In the genomic region with DNA sequence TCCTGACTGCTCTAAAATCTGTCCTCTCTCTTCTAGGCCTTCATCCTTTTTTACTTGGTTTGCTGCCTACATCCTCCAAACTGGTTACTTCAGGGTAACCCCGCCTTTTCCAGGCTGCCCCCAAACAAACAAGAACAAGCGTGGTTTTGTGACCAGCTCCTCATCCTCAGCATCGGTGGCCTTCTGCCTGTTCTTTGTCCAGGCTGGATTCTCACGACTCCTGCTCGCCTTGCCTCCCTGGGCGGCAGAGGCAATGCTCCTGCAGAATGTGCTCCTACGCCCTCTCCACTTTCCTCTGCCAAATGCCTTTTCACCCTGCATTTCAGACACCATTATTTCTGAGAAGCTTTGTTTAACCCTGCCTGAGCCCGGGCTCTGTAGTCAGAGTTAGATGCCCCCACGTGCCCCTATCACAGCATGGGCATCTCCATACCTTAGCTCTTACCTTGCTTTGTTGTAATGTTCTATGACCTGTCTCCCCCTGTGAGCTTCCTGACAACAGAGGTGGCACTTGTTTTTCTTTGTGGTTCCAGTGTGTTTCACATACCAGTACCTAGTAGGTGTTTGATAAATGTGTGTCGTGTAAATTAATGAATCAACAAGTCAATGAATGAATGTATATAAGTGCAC, we compare ENCODE assay signal across 11 cellular contexts.
DNase-seq lines count a peak whose midpoint lies in the region; ATAC-seq, FAIRE-seq and TF ChIP-seq lines count a peak whose summit lies in the region.
"Had no signal": no experiment of that assay in that cellular context is flagged by ENCODE, and none has a peak within 500 bp of the region (broad histone marks: within the 10 kb centered on the region; RNA-seq: fewer than 3 reads in every experiment).

No MANE protein-coding gene starts in this region.

- H3K27ac Mint-ChIP-seq in activated naive CD8-positive, alpha-beta T cell treated with anti-CD3 and anti-CD28 coated beads for 36 hours = peak overlapping the region; percentile 88

- H3K36me3 ChIP-seq in suprapubic skin (no peaks in the 10 kb centered on the region), small intestine (ENCODE audit: control insufficient read depth in 2 of 2, insufficient read depth in 2 of 2, low read length in 2 of 2) (no peaks in the 10 kb centered on the region)

- H3K9me3 Mint-ChIP-seq in activated T-cell treated with anti-CD3 and anti-CD28 coated beads, Interleukin-2, amount 50 U/mL, for 4 hours = no peaks in the 10 kb centered on the region
- peaks cover 4% of the 10 kb centered on the region for H3K9me3 Mint-ChIP-seq in activated naive CD8-positive, alpha-beta T cell treated with anti-CD3 and anti-CD28 coated beads for 36 hours

- H3K27me3 Mint-ChIP-seq in activated T-cell treated with anti-CD3 and anti-CD28 coated beads, Interleukin-2, amount 50 U/mL, for 4 hours (ENCODE audit: low read depth) = no peaks in the 10 kb centered on the region
- no peaks in the 10 kb centered on the region for H3K27me3 Mint-ChIP-seq in activated naive CD8-positive, alpha-beta T cell treated with anti-CD3 and anti-CD28 coated beads for 36 hours

- H3K27me3 ChIP-seq in layer of hippocampus (ENCODE audit: control insufficient read depth, insufficient read depth, low read length) (no peaks in the 10 kb centered on the region), suprapubic skin (no peaks in the 10 kb centered on the region), small intestine (ENCODE audit: control insufficient read depth in 2 of 2, insufficient read depth in 2 of 2, low read length in 2 of 2) (no peaks in the 10 kb centered on the region)

- H3K27ac ChIP-seq in layer of hippocampus (ENCODE audit: low read depth, low read length) (peak overlapping the region; percentile 49), suprapubic skin (peak overlapping the region; percentile 76), small intestine (ENCODE audit: low read depth in 1 of 2, low read length in 1 of 2) (peak overlapping the region in 1 of 2 donors; percentile 60)

- FAIRE-seq in small intestine (lab: Jason Lieb, UNC) = no peak

- peak overlapping the region; percentile 39 for H3K4me3 Mint-ChIP-seq in activated T-cell treated with anti-CD3 and anti-CD28 coated beads, Interleukin-2, amount 50 U/mL, for 4 hours
- H3K4me3 Mint-ChIP-seq in activated naive CD8-positive, alpha-beta T cell treated with anti-CD3 and anti-CD28 coated beads for 36 hours = no peak overlapping the region

- WGBS in suprapubic skin = 85% methylated on average over 10 of the region's 10 CpGs
- WGBS in small intestine, 3 donors = 85 to 93% (median 91%) methylated on average over 10 of the region's 10 CpGs

- peaks cover 52% of the 10 kb centered on the region for H3K4me1 Mint-ChIP-seq in activated T-cell treated with anti-CD3 and anti-CD28 coated beads, Interleukin-2, amount 50 U/mL, for 4 hours (ENCODE audit: low read depth)
- peaks cover 43% of the 10 kb centered on the region for H3K4me1 Mint-ChIP-seq in activated naive CD8-positive, alpha-beta T cell treated with anti-CD3 and anti-CD28 coated beads for 36 hours

- peaks cover 40% of the 10 kb centered on the region for H3K4me1 ChIP-seq in suprapubic skin
- peaks cover 0 to 9% of the 10 kb centered on the region in 2 donors for H3K4me1 ChIP-seq in small intestine (ENCODE audit: control insufficient read depth in 2 of 2, insufficient read depth in 1 of 2, low read depth in 1 of 2, low read length in 1 of 2)

- no peak overlapping the region for H3K4me3 ChIP-seq in suprapubic skin
- no peak overlapping the region for H3K4me3 ChIP-seq in small intestine (ENCODE audit: low read depth in 1 of 2, low read length in 2 of 2)

- TF ChIP-seq CTCF in suprapubic skin (IDR thresholded peaks at IDR 0.05) = no peak

- TF ChIP-seq POLR2A in suprapubic skin (IDR thresholded peaks at IDR 0.05) = no peak

- no peaks in the 10 kb centered on the region for H3K36me3 Mint-ChIP-seq in activated T-cell treated with anti-CD3 and anti-CD28 coated beads, Interleukin-2, amount 50 U/mL, for 4 hours (ENCODE audit: insufficient read depth)
- peaks cover 13% of the 10 kb centered on the region for H3K36me3 Mint-ChIP-seq in activated naive CD8-positive, alpha-beta T cell treated with anti-CD3 and anti-CD28 coated beads for 36 hours

- ATAC-seq in activated T-cell treated with anti-CD3 and anti-CD28 coated beads, Interleukin-2, amount 50 U/mL, for 4 hours = peak; percentile 66 to 70

- no peak for DNase-seq in activated T-cell treated with anti-CD3 and anti-CD28 coated beads, Interleukin-2, amount 50 U/mL, for 4 hours
- DNase-seq in activated T-cell treated with anti-CD3 and anti-CD28 coated beads for 4 hours (no peak), suprapubic skin (ENCODE audit: low spot score in 2 of 2) (no peak), NCI-H446 (lab: John Stamatoyannopoulos, UW) (no peak), small intestine (no peak), NCI-H1048 (lab: John Stamatoyannopoulos, UW) (no peak)
- no peak for DNase-seq in activated naive CD8-positive, alpha-beta T cell treated with anti-CD3 and anti-CD28 coated beads for 36 hours
- DNase-seq: activated CD8-positive, alpha-beta memory T cell treated with anti-CD3 and anti-CD28 coated beads for 24 hours; KG1; Right ventricle myocardium superior had no signal

- TF ChIP-seq EP300 in suprapubic skin (IDR thresholded peaks at IDR 0.05) = no peak

- H3K9me3 ChIP-seq in suprapubic skin = no peaks in the 10 kb centered on the region
- no peaks in the 10 kb centered on the region for H3K9me3 ChIP-seq in small intestine (ENCODE audit: control insufficient read depth, low read depth)
